ENCODE assay signal across 18 cellular contexts in genomic region chr16:7755347-7755746, GRCh38.
"Had no signal": no experiment of that assay in that cellular context is flagged by ENCODE, and none has a peak within 500 bp of the region (broad histone marks: within the 10 kb centered on the region; RNA-seq: fewer than 3 reads in every experiment).

No MANE protein-coding gene starts in this region.

- H3K27me3 ChIP-seq: colonic mucosa had no signal

- H3K27ac ChIP-seq: colonic mucosa had no signal

- FAIRE-seq: RCC 7860 had no signal

- ATAC-seq: activated CD4-positive, CD25-positive, alpha-beta regulatory T cell treated with anti-CD3 and anti-CD28 coated beads, Interleukin-2, amount 50 U/mL, for 24 hours; activated CD8-positive, alpha-beta T cell treated with anti-CD3 and anti-CD28 coated beads for 36 hours; activated T-cell treated with anti-CD3 and anti-CD28 coated beads, Interleukin-2, amount 50 U/mL, for 72 hours; PC-3 had no signal

- H3K9me3 ChIP-seq: colonic mucosa had no signal

- H3K4me1 ChIP-seq: colonic mucosa had no signal

- H3K4me3 ChIP-seq: colonic mucosa had no signal

- H3K36me3 ChIP-seq: colonic mucosa had no signal

- DNase-seq: activated CD4-positive, alpha-beta T cell treated with anti-CD3 and anti-CD28 coated beads for 4 hours; activated CD8-positive, alpha-beta memory T cell treated with anti-CD3 and anti-CD28 coated beads, Interleukin-2, amount 50 U/mL, for 4 hours; activated CD8-positive, alpha-beta T cell treated with anti-CD3 and anti-CD28 coated beads for 36 hours; activated gamma-delta T cell treated with Interleukin-2 at 50 U/mL for 16 hours; activated naive CD4-positive, alpha-beta T cell treated with anti-CD3 and anti-CD28 coated beads, Interleukin-2, amount 10 ng/mL, durations not matched to agents 7 days and 5 days; activated naive CD8-positive, alpha-beta T cell treated with anti-CD3 and anti-CD28 coated beads for 36 hours; activated T-cell treated with anti-CD3 and anti-CD28 coated beads, Interleukin-2, amount 50 U/mL, for 72 hours; colonic mucosa; Kasumi-1; NCI-H1105 treated with DMSO at 0.1 percent for 48 hours; NCI-H1436 treated with DMSO at 0.1 percent for 48 hours; NCI-H1930; NCI-H446 treated with DMSO at 0.1 percent for 48 hours; NCI-H524 treated with DMSO at 0.1 percent for 48 hours; PC-3; SHP77 treated with DMSO at 0.1 percent for 48 hours had no signal
